Comparison of ENCODE assay signal across 19 cellular contexts in genomic region chr13:112984501-112984900, GRCh38. TPM values are rescaled to one million over a fixed set of nuclear protein-coding genes. Genes with fewer than 3 reads are reported as not detected.
DNase-seq lines count a peak whose midpoint lies in the region; ATAC-seq lines count a peak whose summit lies in the region.
"Had no signal": no experiment of that assay in that cellular context is flagged by ENCODE, and none has a peak within 500 bp of the region (broad histone marks: within the 10 kb centered on the region; RNA-seq: fewer than 3 reads in every experiment).

No MANE protein-coding gene starts in this region.

- no peak overlapping the region for H3K27ac ChIP-seq in duodenal mucosa (ENCODE audit: low read depth, low read length)
- H3K27ac ChIP-seq in neuronal stem cell (replicated peaks; ENCODE audit: low read length): no peak overlapping the region
- no peak overlapping the region for H3K27ac ChIP-seq in substantia nigra (ENCODE audit: low read depth, low read length, poor library complexity, severe bottlenecking)
- H3K27ac ChIP-seq: brain microvascular endothelial cell, parathyroid adenoma had no signal

- H3K9me3 ChIP-seq in duodenal mucosa (ENCODE audit: control insufficient read depth in 1 of 2, low read length in 2 of 2) (no peaks in the 10 kb centered on the region), neuronal stem cell (replicated peaks in 1 of 2; ENCODE audit: control insufficient read depth in 2 of 2, insufficient read depth in 1 of 2, low read depth in 1 of 2, low read length in 2 of 2) (peaks cover 1 to 2% of the 10 kb centered on the region in 2 donors)
- H3K9me3 ChIP-seq: lower lobe of right lung had no signal

- H3K27ac Mint-ChIP-seq in stimulated activated naive CD8-positive, alpha-beta T cell treated with anti-CD3 and anti-CD28 coated beads, Interleukin-15, amount 100 ng/mL, for 72 hours: no peak overlapping the region
- H3K27ac Mint-ChIP-seq: activated B cell treated with CpG ODN at 0.5 μM for 24 hours, naive B cell had no signal

- peak overlapping the region; percentile 22 to 59 for H3K4me3 Mint-ChIP-seq in stimulated activated naive CD8-positive, alpha-beta T cell treated with anti-CD3 and anti-CD28 coated beads, Interleukin-15, amount 100 ng/mL, for 72 hours
- H3K4me3 Mint-ChIP-seq: activated B cell treated with CpG ODN at 0.5 μM for 24 hours, naive B cell had no signal

- no peak overlapping the region for H3K4ac ChIP-seq in neuronal stem cell (ENCODE audit: low read length)

- no peak overlapping the region for H2AFZ ChIP-seq in neuronal stem cell (ENCODE audit: low read length)
- H2AFZ ChIP-seq: parathyroid adenoma had no signal

- no peak overlapping the region for H2BK15ac ChIP-seq in neuronal stem cell (ENCODE audit: low read length)

- no peaks in the 10 kb centered on the region for H3K27me3 Mint-ChIP-seq in stimulated activated naive CD8-positive, alpha-beta T cell treated with anti-CD3 and anti-CD28 coated beads, Interleukin-15, amount 100 ng/mL, for 72 hours
- H3K27me3 Mint-ChIP-seq: CD4-positive, alpha-beta memory T cell had no signal

- H3K4me2 ChIP-seq in neuronal stem cell (ENCODE audit: insufficient read depth, low read length, poor library complexity, severe bottlenecking): no peak overlapping the region

- no peak overlapping the region for H2AK5ac ChIP-seq in neuronal stem cell (ENCODE audit: low read depth, low read length)

- peaks cover 4 to 17% of the 10 kb centered on the region in 2 donors for H3K4me1 ChIP-seq in duodenal mucosa (ENCODE audit: control insufficient read depth in 1 of 2, insufficient read depth in 2 of 2, low read length in 2 of 2)
- H3K4me1 ChIP-seq in neuronal stem cell (ENCODE audit: control insufficient read depth in 2 of 2, insufficient read depth in 1 of 2, low read depth in 1 of 2, low read length in 2 of 2): peaks cover 8 to 19% of the 10 kb centered on the region in 2 donors
- H3K4me1 ChIP-seq: parathyroid adenoma had no signal

- peaks cover 28% of the 10 kb centered on the region for H3K4me1 Mint-ChIP-seq in stimulated activated naive CD8-positive, alpha-beta T cell treated with anti-CD3 and anti-CD28 coated beads, Interleukin-15, amount 100 ng/mL, for 72 hours
- H3K4me1 Mint-ChIP-seq: activated B cell treated with CpG ODN at 0.5 μM for 24 hours had no signal

- no peak overlapping the region for H2BK120ac ChIP-seq in neuronal stem cell (ENCODE audit: low read depth, low read length)

- H3K4me3 ChIP-seq in duodenal mucosa (ENCODE audit: low read depth in 1 of 2, low read length in 2 of 2): peak overlapping the region; percentile 45 to 60
- H3K4me3 ChIP-seq in neuronal stem cell (ENCODE audit: low read length in 2 of 2): no peak overlapping the region
- H3K4me3 ChIP-seq: lower lobe of right lung had no signal

- no peak overlapping the region for H4K91ac ChIP-seq in neuronal stem cell (ENCODE audit: low read depth, low read length, poor library complexity)

- peak overlapping the region in 1 of 2 donors; percentile 12 for H3K9ac ChIP-seq in duodenal mucosa (ENCODE audit: low read depth in 1 of 2, low read length in 2 of 2)
- H3K9ac ChIP-seq in neuronal stem cell (ENCODE audit: low read depth, low read length, poor library complexity): no peak overlapping the region
- H3K9ac ChIP-seq: parathyroid adenoma had no signal

- H3K18ac ChIP-seq in neuronal stem cell (ENCODE audit: low read length): no peak overlapping the region

- H4K8ac ChIP-seq in neuronal stem cell (ENCODE audit: low read depth, low read length): no peak overlapping the region

- no peak overlapping the region for H3K14ac ChIP-seq in neuronal stem cell (ENCODE audit: low read length)

- H2BK5ac ChIP-seq in neuronal stem cell (ENCODE audit: low read length): peak overlapping the region; percentile 66

- H2BK12ac ChIP-seq in neuronal stem cell (ENCODE audit: low read length): no peak overlapping the region

- WGBS in neuronal stem cell (ENCODE audit: extremely low coverage in 2 of 2, insufficient read length in 2 of 2, insufficient replicate concordance in 1 of 2), 2 donors: no CpG with 5 or more reads among the region's 11 CpGs

- peaks cover 0 to 2% of the 10 kb centered on the region in 2 donors for H3K9me3 Mint-ChIP-seq in stimulated activated naive CD8-positive, alpha-beta T cell treated with anti-CD3 and anti-CD28 coated beads, Interleukin-15, amount 100 ng/mL, for 72 hours
- H3K9me3 Mint-ChIP-seq: activated B cell treated with CpG ODN at 0.5 μM for 24 hours; CD4-positive, alpha-beta memory T cell had no signal

- no peak for ATAC-seq in stimulated activated naive CD8-positive, alpha-beta T cell treated with anti-CD3 and anti-CD28 coated beads, Interleukin-15, amount 100 ng/mL, for 72 hours
- no peak for ATAC-seq in stimulated activated naive CD8-positive, alpha-beta T cell treated with anti-CD3 and anti-CD28 coated beads, Interleukin-15, Interleukin-2, amounts not matched to agents 100 U/mL and 50 U/mL, for 24 hours
- ATAC-seq: lower lobe of right lung had no signal

- H3K27me3 ChIP-seq in duodenal mucosa (ENCODE audit: control insufficient read depth in 1 of 2, insufficient read depth in 2 of 2, low read length in 2 of 2) (no peaks in the 10 kb centered on the region), neuronal stem cell (ENCODE audit: control insufficient read depth in 3 of 3, insufficient read depth in 3 of 3, low read depth in 1 of 3, low read length in 3 of 3) (no peaks in the 10 kb centered on the region)

- H3K36me3 ChIP-seq in duodenal mucosa (ENCODE audit: control insufficient read depth in 1 of 2, insufficient read depth in 2 of 2, low read length in 2 of 2): no peaks in the 10 kb centered on the region
- no peaks in the 10 kb centered on the region for H3K36me3 ChIP-seq in neuronal stem cell (replicated peaks in 1 of 2; ENCODE audit: control insufficient read depth in 2 of 2, insufficient read depth in 2 of 2, low read length in 2 of 2)
- H3K36me3 ChIP-seq: brain microvascular endothelial cell, lower lobe of right lung had no signal

- H3K23ac ChIP-seq in neuronal stem cell (ENCODE audit: low read depth, low read length, poor library complexity): no peak overlapping the region

- peaks cover 18% of the 10 kb centered on the region for H3K79me1 ChIP-seq in neuronal stem cell (ENCODE audit: low read depth, low read length)

- no peak for DNase-seq in stimulated activated naive CD8-positive, alpha-beta T cell treated with anti-CD3 and anti-CD28 coated beads, Interleukin-15, amount 100 ng/mL, for 72 hours
- DNase-seq in stimulated activated naive CD8-positive, alpha-beta T cell treated with anti-CD3 and anti-CD28 coated beads, Interleukin-15, Interleukin-2, amounts not matched to agents 100 U/mL and 50 U/mL, for 24 hours: no peak
- no peak for DNase-seq in neuronal stem cell (ENCODE audit: low spot score)
- no peak for DNase-seq in stimulated activated naive CD4-positive, alpha-beta T cell treated with Interleukin-2 at 50 U/mL for 16 hours (lab: John Stamatoyannopoulos, UW)
- no peak for DNase-seq in CD1c-positive myeloid dendritic cell (ENCODE audit: extremely low spot score)
- DNase-seq in substantia nigra (lab: John Stamatoyannopoulos, UW): no peak
- DNase-seq: activated B cell treated with CpG ODN at 0.5 μM for 24 hours; brain microvascular endothelial cell; CD4-positive, alpha-beta memory T cell; DND-41; erythroblast; lower lobe of right lung; naive B cell; NCI-H1694; NCI-H2227 treated with DMSO at 0.1 percent for 48 hours; NK-92 treated with Interleukin-12 subunit alpha and Interleukin-12 subunit beta, amount 100 ng/mL, for 24 hours; stimulated activated CD4-positive, alpha-beta T cell treated with anti-CD3 and anti-CD28 coated beads, Interleukin-2, amount 100 ng/mL, for 48 hours had no signal

RNA-seq across cellular contexts. Expression of gene MCF2L, which starts 15.5 kb away (rescaled TPM):
- 20.8 TPM for polyA plus RNA-seq in neuronal stem cell (2013, experiment 1 of 2)
- 20.3 TPM for polyA plus RNA-seq in neuronal stem cell (2013, experiment 2 of 2)

Comparison
In these comparisons a context has a peak if more than half of its experiments do, and no peak if none do; other contexts are left out.
1. H3K4me3 ChIP-seq: peak in duodenal mucosa (2 of 2); none in neuronal stem cell (0 of 2).